In the genomic region with DNA sequence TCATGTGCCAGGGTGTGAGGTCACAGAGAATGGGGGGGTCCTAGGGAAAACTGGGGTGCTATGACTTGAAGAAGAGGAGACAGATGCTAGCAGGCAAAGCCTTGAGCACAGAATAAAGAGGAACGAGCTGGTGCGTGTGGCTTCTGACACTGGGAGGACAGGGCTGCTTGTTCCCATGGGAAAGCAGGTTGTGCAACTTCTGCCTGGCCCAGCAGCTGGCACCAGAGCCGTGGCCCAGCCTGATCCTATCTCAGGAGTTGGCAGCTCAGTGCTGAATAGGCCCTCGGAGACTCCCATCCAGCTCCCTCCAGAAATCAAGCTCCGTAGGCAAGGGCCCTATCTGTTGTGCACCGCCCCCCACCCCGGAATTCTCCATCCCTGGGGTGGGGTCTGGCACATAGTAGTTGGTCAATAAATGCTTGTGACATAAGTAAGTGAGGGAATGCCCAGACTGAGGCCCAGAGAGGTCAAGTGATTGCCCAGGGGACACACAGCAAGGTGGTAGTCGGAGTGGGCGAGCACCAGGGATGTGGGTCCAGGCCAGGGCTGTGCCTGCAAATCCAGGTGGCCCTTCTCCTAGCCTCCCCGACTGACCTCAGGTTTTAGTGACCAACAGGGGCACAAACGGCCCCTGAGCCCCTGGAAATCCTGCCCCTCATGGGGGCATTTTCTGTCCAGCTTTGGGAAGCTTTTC, we compare ENCODE assay signal across 27 cellular contexts. TPM values are rescaled to one million over a fixed set of nuclear protein-coding genes. Genes with fewer than 3 reads are reported as not detected.
DNase-seq lines count a peak whose midpoint lies in the region; ATAC-seq and TF ChIP-seq lines count a peak whose summit lies in the region.
"Had no signal": no experiment of that assay in that cellular context is flagged by ENCODE, and none has a peak within 500 bp of the region (broad histone marks: within the 10 kb centered on the region; RNA-seq: fewer than 3 reads in every experiment).

No MANE protein-coding gene starts in this region.

- DNase-seq in breast epithelium (ENCODE audit: low spot score in 2 of 2) (peak; percentile 85), MCF 10A (ENCODE audit: unreplicated experiment) (no peak), neural progenitor cell (ENCODE audit: low spot score) (no peak), ureter (ENCODE audit: low spot score) (peak; percentile 64), iPS-NIHi11 (ENCODE audit: low spot score) (no peak), NCI-H2227 treated with DMSO at 0.1 percent for 48 hours (lab: John Stamatoyannopoulos, UW) (no peak)
- DNase-seq: activated CD4-positive, alpha-beta T cell treated with anti-CD3 and anti-CD28 coated beads for 48 hours; activated CD8-positive, alpha-beta memory T cell treated with anti-CD3 and anti-CD28 coated beads for 24 hours; activated T-cell treated with anti-CD3 and anti-CD28 coated beads for 4 hours; amygdala; effector memory CD4-positive, alpha-beta T cell; KG1; left colon; MM.1S; NCI-H1930; NCI-H748 treated with DMSO at 0.1 percent for 48 hours; nephron progenitor cell; Peyer's patch; sigmoid colon; SJCRH30; stimulated activated CD4-positive, alpha-beta T cell treated with anti-CD3 and anti-CD28 coated beads, Interleukin-4, amount 100 ng/mL, for 1 hour; SW 1271; thyroid gland had no signal

- no peak overlapping the region for H3K4me2 ChIP-seq in neural progenitor cell

- H3K4me1 ChIP-seq in breast epithelium (peaks cover 0 to 10% of the 10 kb centered on the region in 2 donors), neural progenitor cell (peaks cover 5% of the 10 kb centered on the region)
- H3K4me1 ChIP-seq: Peyer's patch, sigmoid colon, SJCRH30, thyroid gland had no signal

- BruUV-seq in MCF 10A (replicated peaks; lab: Mats Ljungman, UMichigan) = no TSS peak

- H3K27ac ChIP-seq in breast epithelium (peak overlapping the region; percentile 68 to 72), VCaP (peak overlapping the region; percentile 47), neural progenitor cell (no peak overlapping the region)
- H3K27ac ChIP-seq: Peyer's patch, sigmoid colon, SJCRH30, thyroid gland had no signal

- H3K27me3 ChIP-seq in breast epithelium (no peaks in the 10 kb centered on the region), neural progenitor cell (no peaks in the 10 kb centered on the region)
- H3K27me3 ChIP-seq: Peyer's patch, SJCRH30, thyroid gland had no signal

- POLR2A ChIA-PET in MCF 10A (lab: Yijun Ruan, JAX) = no interaction called here

- no peak for TF ChIP-seq CTCF in breast epithelium (IDR thresholded peaks at IDR 0.05)
- TF ChIP-seq CTCF in MCF 10A (IDR thresholded peaks at IDR 0.05; ENCODE audit: unreplicated experiment) = no peak
- peak; percentile 42 for TF ChIP-seq CTCF in VCaP (conservative IDR thresholded peaks at IDR 0.05)
- TF ChIP-seq CTCF in neural progenitor cell (IDR thresholded peaks at IDR 0.05) = no peak

- H3K27ac Mint-ChIP-seq in MCF 10A (ENCODE audit: low read depth, unreplicated experiment) (no peak overlapping the region), neural progenitor cell (no peak overlapping the region)
- H3K27ac Mint-ChIP-seq: activated naive CD4-positive, alpha-beta T cell treated with anti-CD3 and anti-CD28 coated beads, Interleukin-2, amount 50 U/mL, for 72 hours; B cell; nephron progenitor cell had no signal

- H3K9ac ChIP-seq in neural progenitor cell = no peak overlapping the region

- TF ChIP-seq POLR2A in breast epithelium (IDR thresholded peaks at IDR 0.05) = no peak

- intact Hi-C loops in breast epithelium (cut with DNase I; ENCODE audit: low total_unique reads) (loop anchor here (10.0 kb wide), 1 partner anchor 269 kb away; no protein-coding TSS in a partner anchor), MCF 10A (cut with micrococcal nuclease) (no loop called here)

- H3K79me2 ChIP-seq in neural progenitor cell (ENCODE audit: low read depth) = no peaks in the 10 kb centered on the region

- no peak for ATAC-seq in GM21360 (IDR thresholded peaks at IDR 0.05; ENCODE audit: unreplicated experiment)
- ATAC-seq: activated naive CD4-positive, alpha-beta T cell treated with anti-CD3 and anti-CD28 coated beads, Interleukin-2, amount 50 U/mL, for 72 hours; left colon had no signal

- H3K36me3 Mint-ChIP-seq in MCF 10A (ENCODE audit: insufficient read depth, unreplicated experiment) (no peaks in the 10 kb centered on the region), neural progenitor cell (no peaks in the 10 kb centered on the region)
- H3K36me3 Mint-ChIP-seq: activated naive CD4-positive, alpha-beta T cell treated with anti-CD3 and anti-CD28 coated beads, Interleukin-2, amount 50 U/mL, for 72 hours had no signal

- H3K9me3 ChIP-seq in breast epithelium (no peaks in the 10 kb centered on the region), neural progenitor cell (ENCODE audit: low read depth) (no peaks in the 10 kb centered on the region)
- H3K9me3 ChIP-seq: Peyer's patch, sigmoid colon, SJCRH30, thyroid gland had no signal

- no peak overlapping the region for H3K4me3 ChIP-seq in breast epithelium
- H3K4me3 ChIP-seq in neural progenitor cell = no peak overlapping the region
- H3K4me3 ChIP-seq: Peyer's patch, sigmoid colon, SJCRH30, thyroid gland had no signal

- no peak overlapping the region for H2AFZ ChIP-seq in neural progenitor cell (replicated peaks)

- H3K36me3 ChIP-seq in breast epithelium (no peaks in the 10 kb centered on the region), neural progenitor cell (no peaks in the 10 kb centered on the region)
- H3K36me3 ChIP-seq: Peyer's patch, sigmoid colon, SJCRH30 had no signal

- no peaks in the 10 kb centered on the region for H3F3A ChIP-seq in neural progenitor cell (ENCODE audit: low read depth)

- CTCF ChIA-PET in MCF 10A (lab: Yijun Ruan, JAX) = interaction anchor here (0.7 to 1.3 kb wide), 3 partner anchors 230 to 271 kb away, joined by 4 to 7 read pairs (median 4); no protein-coding TSS in a partner anchor

- H3K4me1 Mint-ChIP-seq in MCF 10A (ENCODE audit: insufficient read depth, unreplicated experiment) = no peaks in the 10 kb centered on the region
- peaks cover 2% of the 10 kb centered on the region for H3K4me1 Mint-ChIP-seq in neural progenitor cell
- H3K4me1 Mint-ChIP-seq: B cell had no signal

- H4K20me1 ChIP-seq in neural progenitor cell (ENCODE audit: low read depth) = no peaks in the 10 kb centered on the region

- no peaks in the 10 kb centered on the region for H3K9me3 Mint-ChIP-seq in MCF 10A (ENCODE audit: unreplicated experiment)
- no peaks in the 10 kb centered on the region for H3K9me3 Mint-ChIP-seq in neural progenitor cell
- H3K9me3 Mint-ChIP-seq: activated naive CD4-positive, alpha-beta T cell treated with anti-CD3 and anti-CD28 coated beads, Interleukin-2, amount 50 U/mL, for 72 hours; nephron progenitor cell had no signal

- H3K27me3 Mint-ChIP-seq in MCF 10A (ENCODE audit: insufficient read depth, unreplicated experiment) = no peaks in the 10 kb centered on the region
- H3K27me3 Mint-ChIP-seq in neural progenitor cell (ENCODE audit: insufficient read depth, low read depth) = peaks cover 11% of the 10 kb centered on the region

- no peak overlapping the region for H3K4me3 Mint-ChIP-seq in MCF 10A (ENCODE audit: unreplicated experiment)
- peak overlapping the region; percentile 46 for H3K4me3 Mint-ChIP-seq in neural progenitor cell
- H3K4me3 Mint-ChIP-seq: B cell, nephron progenitor cell had no signal

RNA-seq across cellular contexts. Expression of a gene that starts 19.5 kb away (rescaled TPM):
- total RNA-seq in breast epithelium (10 to 100 TPM; 17.6 to 33.1 (median 30.2) TPM), MCF 10A (2022) (37.1 and 44.1 TPM in 2 replicates), neural progenitor cell (ENCODE audit: low replicate concordance) (18.9 and 33.6 TPM in 2 replicates), ureter (25.8 TPM)

Comparison
In these comparisons a context has a peak if more than half of its experiments do, and no peak if none do; other contexts are left out.
1. DNase-seq: peak in breast epithelium (2 of 2) and ureter (single experiment); none in MCF 10A (single experiment), neural progenitor cell (single experiment), iPS-NIHi11 (single experiment) and NCI-H2227 treated with DMSO at 0.1 percent for 48 hours (single experiment).